11 cellular contexts compared by ENCODE assay signal in the genomic region with DNA sequence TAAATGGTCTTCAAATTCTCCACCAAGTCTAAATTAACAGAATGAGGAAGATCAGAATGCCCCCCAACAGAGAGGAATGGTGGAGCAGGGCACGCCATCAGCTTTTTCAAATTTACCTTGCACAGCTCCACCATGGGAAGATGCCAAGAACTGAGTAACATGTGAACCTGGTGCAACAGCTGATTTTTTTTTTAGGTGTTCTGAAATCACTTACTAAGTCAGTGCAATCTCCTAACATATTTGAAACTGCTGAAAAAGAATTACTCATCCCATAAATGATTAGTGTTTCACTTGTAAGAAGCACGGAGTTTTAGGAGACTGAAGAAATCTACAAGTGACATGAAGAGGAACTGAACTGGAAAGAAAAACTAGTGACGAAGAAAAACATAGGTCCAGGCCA. TPM values are rescaled to one million over a fixed set of nuclear protein-coding genes. Genes with fewer than 3 reads are reported as not detected.
DNase-seq lines count a peak whose midpoint lies in the region; ATAC-seq and TF ChIP-seq lines count a peak whose summit lies in the region.
"Had no signal": no experiment of that assay in that cellular context is flagged by ENCODE, and none has a peak within 500 bp of the region (broad histone marks: within the 10 kb centered on the region; RNA-seq: fewer than 3 reads in every experiment).

No MANE protein-coding gene starts in this region.

- peak overlapping the region; percentile 42; the same call in 1 of the 2 replicates for H3K4me2 ChIP-seq in DND-41 (ENCODE audit: insufficient read depth, low read length)
- peak overlapping the region; percentile 52 for H3K4me2 ChIP-seq in OCI-LY1 (ENCODE audit: low read length)

- H3F3A ChIP-seq in OCI-LY1 (ENCODE audit: insufficient read depth, low read length) = no peaks in the 10 kb centered on the region

- H3K27ac ChIP-seq in DND-41 (ENCODE audit: low read length) (no peak overlapping the region), OCI-LY1 (ENCODE audit: low read depth, low read length, poor library complexity, severe bottlenecking) (peak overlapping the region; percentile 17), epithelial cell of prostate (peak overlapping the region; percentile 90)

- no peaks in the 10 kb centered on the region for H3K9me2 ChIP-seq in OCI-LY1 (ENCODE audit: low read depth, low read length)

- H3K9ac ChIP-seq in DND-41 (ENCODE audit: low read depth, low read length) (no peak overlapping the region), OCI-LY1 (ENCODE audit: low read length) (no peak overlapping the region; the same call in 1 of the 2 replicates)

- H3K27me3 ChIP-seq in DND-41 (ENCODE audit: insufficient read depth, low read length, poor library complexity) (no peaks in the 10 kb centered on the region), OCI-LY1 (ENCODE audit: insufficient read depth, low read length) (no peaks in the 10 kb centered on the region)

- H3K79me2 ChIP-seq in DND-41 (ENCODE audit: insufficient read depth, low read length) (peaks cover 99% of the 10 kb centered on the region), OCI-LY1 (ENCODE audit: insufficient read depth, low read length) (peaks cover 94% of the 10 kb centered on the region)

- H4K20me1 ChIP-seq in DND-41 (ENCODE audit: insufficient read depth, low read length) (peaks cover 63% of the 10 kb centered on the region), OCI-LY1 (ENCODE audit: insufficient read depth, low read length) (no peaks in the 10 kb centered on the region)

- H3K4me3 ChIP-seq in DND-41 (ENCODE audit: low read depth in 1 of 2, low read length in 2 of 2) (no peak overlapping the region), OCI-LY1 (ENCODE audit: low read depth, low read length, poor library complexity, severe bottlenecking) (peak overlapping the region; percentile 2)
- H3K4me3 ChIP-seq: prostate gland had no signal

- H3K9me3 ChIP-seq in DND-41 (ENCODE audit: insufficient read depth, low read length, severe bottlenecking) (no peaks in the 10 kb centered on the region), OCI-LY1 (ENCODE audit: low read length) (no peaks in the 10 kb centered on the region)
- H3K9me3 ChIP-seq: prostate gland had no signal

- TF ChIP-seq CTCF in DND-41 (IDR thresholded peaks at IDR 0.05; ENCODE audit: borderline replicate concordance, extremely low read depth, low read length, poor library complexity, severe bottlenecking) (no peak), OCI-LY1 (IDR thresholded peaks at IDR 0.05; ENCODE audit: low read length) (no peak), omental fat pad (IDR thresholded peaks at IDR 0.05) (no peak)

- no peak overlapping the region for H2AFZ ChIP-seq in DND-41 (ENCODE audit: low read depth, low read length)
- no peak overlapping the region for H2AFZ ChIP-seq in OCI-LY1 (ENCODE audit: low read length)

- peaks cover 52% of the 10 kb centered on the region for H3K4me1 ChIP-seq in DND-41 (ENCODE audit: insufficient read depth, low read length)
- peaks cover 87% of the 10 kb centered on the region for H3K4me1 ChIP-seq in OCI-LY1 (ENCODE audit: insufficient read depth, low read length, severe bottlenecking)

- H3K36me3 ChIP-seq in DND-41 (ENCODE audit: insufficient read depth, low read length) (peaks cover 24% of the 10 kb centered on the region), OCI-LY1 (ENCODE audit: insufficient read depth, low read length) (peaks cover 10% of the 10 kb centered on the region)
- H3K36me3 ChIP-seq: prostate gland had no signal

- no peak for ATAC-seq in DND-41 (ENCODE audit: insufficient read depth, low read depth)
- ATAC-seq in omental fat pad (ENCODE audit: low FRiP score) = peak; percentile 22
- no peak for ATAC-seq in HG02623 (IDR thresholded peaks at IDR 0.05; ENCODE audit: unreplicated experiment)

- DNase-seq in DND-41 (no peak), epithelial cell of prostate (ENCODE audit: low read depth, low spot score) (peak; percentile 62), omental fat pad (ENCODE audit: low spot score) (no peak), NOMO-1 (lab: John Stamatoyannopoulos, UW; ENCODE audit: unreplicated experiment in 2 of 2) (no peak), T1000 (lab: John Stamatoyannopoulos, UW) (no peak), NCI-H146 treated with DMSO at 0.1 percent for 48 hours (lab: John Stamatoyannopoulos, UW; ENCODE audit: unreplicated experiment) (no peak)
- DNase-seq: amniotic stem cell, NCI-H2171 treated with DMSO at 0.1 percent for 48 hours had no signal

RNA-seq across cellular contexts. Expression of gene TMEM245, which starts 5.1 kb away (rescaled TPM):
- 10 to 100 TPM; 64.8 to 91.5 (median 76.5) TPM for total RNA-seq in omental fat pad

RNA-seq across cellular contexts. Expression of gene FRRS1L, which starts 52.4 kb away (rescaled TPM):
- under 1 TPM in 3 of 4 donors, not detected in 1; 0.06 to 0.24 (median 0.16) TPM for total RNA-seq in omental fat pad
